In genomic region chr9:131845286-131846011, GRCh38 we compare ENCODE assay signal across 1 cellular context.
A peak's percentile ranks its signal among the peaks of the same experiment; 100 is the strongest.
TF ChIP-seq lines count a peak whose summit lies in the region.

No MANE protein-coding gene starts in this region.

TF ChIP-seq in HepG2, 621 proteins besides CTCF, POLR2A, EP300 and RAD21:
- no peak for TF ChIP-seq HNF1A (IDR thresholded peaks at IDR 0.05; ENCODE audit: low read depth)
- no peak for TF ChIP-seq HNF1A (CRISPR knock-in tag; IDR thresholded peaks at IDR 0.05; ENCODE audit: borderline replicate concordance)
- TF ChIP-seq ZNF83 (CRISPR knock-in tag; IDR thresholded peaks at IDR 0.05; ENCODE audit: borderline replicate concordance), result no peak
- no peak for TF ChIP-seq MED13 (CRISPR knock-in tag; IDR thresholded peaks at IDR 0.05)
- no peak for TF ChIP-seq ZNF513 (CRISPR knock-in tag; conservative IDR thresholded peaks at IDR 0.05)
- TF ChIP-seq RNF219 (CRISPR knock-in tag; IDR thresholded peaks at IDR 0.05), result no peak
- no peak for TF ChIP-seq NONO (IDR thresholded peaks at IDR 0.05)
- 0 out of 2 replicates have a peak, but pooled peaks have one; percentile 16 for TF ChIP-seq NONO (CRISPR knock-in tag; conservative IDR thresholded peaks at IDR 0.05)
- no peak for TF ChIP-seq MED8 (CRISPR knock-in tag; IDR thresholded peaks at IDR 0.05; ENCODE audit: insufficient replicate concordance)
- TF ChIP-seq ZNF609 (CRISPR knock-in tag; IDR thresholded peaks at IDR 0.05; ENCODE audit: borderline replicate concordance), result no peak
- no peak for TF ChIP-seq ZNF704 (CRISPR knock-in tag; IDR thresholded peaks at IDR 0.05; ENCODE audit: borderline replicate concordance)
